Comparison of ENCODE assay signal across 35 cellular contexts in genomic region chrX:139972113-139972512, GRCh38. TPM values are rescaled to one million over a fixed set of nuclear protein-coding genes. Genes with fewer than 3 reads are reported as not detected.
"Had no signal": no experiment of that assay in that cellular context is flagged by ENCODE, and none has a peak within 500 bp of the region (broad histone marks: within the 10 kb centered on the region; RNA-seq: fewer than 3 reads in every experiment).

No MANE protein-coding gene starts in this region.

- H3K36me3 ChIP-seq: colonic mucosa, esophagus squamous epithelium, gastrocnemius medialis, heart right ventricle, left lung, lower lobe of right lung had no signal

- H3K4me1 ChIP-seq: colonic mucosa, esophagus squamous epithelium, gastrocnemius medialis, heart right ventricle, left lung, lower lobe of right lung had no signal

- H3K27ac ChIP-seq: colonic mucosa, epithelial cell of prostate, esophagus squamous epithelium, gastrocnemius medialis, heart right ventricle, left lung, lower lobe of right lung had no signal

- H3K9me3 Mint-ChIP-seq: dendritic cell treated with granulocyte-macrophage colony-stimulating factor and Interleukin-4, amounts not matched to agents 40 ng/mL and 50 ng/mL, for 4 days; effector memory CD8-positive, alpha-beta T cell had no signal

- H3K27me3 ChIP-seq: colonic mucosa, esophagus squamous epithelium had no signal

- DNase-seq: colonic mucosa; cortex of kidney; effector CD8-positive, alpha-beta T cell; effector memory CD8-positive, alpha-beta T cell; erythroblast; esophagus squamous epithelium; foreskin fibroblast; foreskin melanocyte; gastrocnemius medialis; glutamatergic neuron; head of caudate nucleus; heart right ventricle; hippocampal formation; left cardiac atrium; left lung; left ventricle myocardium superior; lower lobe of right lung; mesenchymal stem cell; mucosa of descending colon; naive B cell had no signal

- FAIRE-seq: endometrium, islet of Langerhans, keratinocyte had no signal

- H3K9me3 ChIP-seq: colonic mucosa, esophagus squamous epithelium, gastrocnemius medialis, left lung, lower lobe of right lung, mucosa of descending colon had no signal

- ATAC-seq: effector memory CD8-positive, alpha-beta T cell; esophagus mucosa; gastrocnemius medialis; heart right ventricle; left cardiac atrium; left lung; left ventricle myocardium superior; lower lobe of right lung; mucosa of descending colon had no signal

- H3K4me1 Mint-ChIP-seq: mesothelial cell of epicardium had no signal

- H3K36me3 Mint-ChIP-seq: mesothelial cell of epicardium, naive B cell had no signal

- H3K27ac Mint-ChIP-seq: dendritic cell treated with granulocyte-macrophage colony-stimulating factor and Interleukin-4, amounts not matched to agents 40 ng/mL and 50 ng/mL, for 4 days; effector memory CD8-positive, alpha-beta T cell; mesothelial cell of epicardium; naive B cell had no signal

- H3K4me3 Mint-ChIP-seq: dendritic cell treated with granulocyte-macrophage colony-stimulating factor and Interleukin-4, amounts not matched to agents 40 ng/mL and 50 ng/mL, for 4 days; effector memory CD8-positive, alpha-beta T cell; naive B cell had no signal

- H3K4me3 ChIP-seq: colonic mucosa, esophagus squamous epithelium, gastrocnemius medialis, heart right ventricle, left lung, lower lobe of right lung, mucosa of descending colon had no signal

RNA-seq across cellular contexts. Expression of gene CXorf66, which starts 6.8 kb away (rescaled TPM):
- total RNA-seq: colonic mucosa, dermis microvascular lymphatic vessel endothelial cell, endodermal cell, esophagus mucosa, esophagus squamous epithelium, gastrocnemius medialis, glomerular endothelial cell, heart right ventricle, kidney epithelial cell, left cardiac atrium, left lung, left ventricle myocardium superior, lower leg skin, lower lobe of right lung, lung microvascular endothelial cell, mesenteric fat pad, mesothelial cell of epicardium, mucosa of descending colon, myocyte had no signal
- polyA plus RNA-seq: heart right ventricle, keratinocyte had no signal
